Comparison of ENCODE assay signal across 40 cellular contexts in the genomic region with DNA sequence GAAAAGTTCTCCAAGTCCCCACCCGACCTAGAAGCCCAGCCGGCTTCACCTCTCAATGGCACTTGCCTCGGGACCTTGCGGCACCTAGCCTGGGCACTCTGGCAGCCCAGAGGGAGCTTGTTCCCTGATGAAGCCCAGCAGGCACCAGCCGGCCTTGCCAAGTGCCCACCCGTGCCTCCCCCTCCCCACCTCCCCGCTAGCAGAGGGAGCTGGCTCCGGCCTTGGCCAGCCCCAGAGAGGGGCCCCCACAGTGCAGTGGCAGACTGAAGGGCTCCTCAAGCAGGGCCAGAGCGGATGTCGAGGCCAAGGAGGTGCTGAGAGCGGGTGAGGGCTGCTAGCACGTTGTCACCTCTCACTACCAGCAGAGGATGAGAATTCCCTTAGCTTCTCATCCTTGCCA. TPM values are rescaled to one million over a fixed set of nuclear protein-coding genes. Genes with fewer than 3 reads are reported as not detected.
"Had no signal": no experiment of that assay in that cellular context is flagged by ENCODE, and none has a peak within 500 bp of the region (broad histone marks: within the 10 kb centered on the region; RNA-seq: fewer than 3 reads in every experiment).

No MANE protein-coding gene starts in this region.

- FAIRE-seq: astrocyte, bronchial epithelial cell had no signal

- H3K27me3 Mint-ChIP-seq: activated naive CD4-positive, alpha-beta T cell treated with anti-CD3 and anti-CD28 coated beads, Interleukin-2, amount 10 ng/mL, durations not matched to agents 7 days and 5 days; activated naive CD4-positive, alpha-beta T cell treated with anti-CD3 and anti-CD28 coated beads, Interleukin-2, amount 50 U/mL, for 24 hours; activated naive CD8-positive, alpha-beta T cell; activated naive CD8-positive, alpha-beta T cell treated with anti-CD3 and anti-CD28 coated beads for 36 hours; activated naive CD8-positive, alpha-beta T cell treated with anti-CD3 and anti-CD28 coated beads, Interleukin-2, amount 10 ng/mL, durations not matched to agents 7 days and 5 days; activated naive CD8-positive, alpha-beta T cell treated with anti-CD3 and anti-CD28 coated beads, Interleukin-2, amount 50 U/mL, for 24 hours; activated T-cell treated with anti-CD3 and anti-CD28 coated beads, Interleukin-2, amount 50 U/mL, for 24 hours; activated T-helper 17 cell treated with anti-CD3 and anti-CD28 coated beads, Interleukin-2, amount 50 U/mL, for 72 hours; brain; central memory CD8-positive, alpha-beta T cell had no signal

- H3K36me3 Mint-ChIP-seq: activated naive CD4-positive, alpha-beta T cell treated with anti-CD3 and anti-CD28 coated beads, Interleukin-2, amount 10 ng/mL, durations not matched to agents 7 days and 5 days had no signal

- H3K9me3 Mint-ChIP-seq: activated naive CD4-positive, alpha-beta T cell treated with anti-CD3 and anti-CD28 coated beads, Interleukin-2, amount 50 U/mL, for 24 hours; activated naive CD8-positive, alpha-beta T cell treated with anti-CD3 and anti-CD28 coated beads, Interleukin-2, amount 50 U/mL, for 24 hours; activated T-cell treated with anti-CD3 and anti-CD28 coated beads, Interleukin-2, amount 50 U/mL, for 4 hours; central memory CD8-positive, alpha-beta T cell had no signal

- H3K4me1 Mint-ChIP-seq: activated naive CD4-positive, alpha-beta T cell treated with anti-CD3 and anti-CD28 coated beads, Interleukin-2, amount 10 ng/mL, durations not matched to agents 7 days and 5 days; activated naive CD4-positive, alpha-beta T cell treated with anti-CD3 and anti-CD28 coated beads, Interleukin-2, amount 50 U/mL, for 24 hours; activated naive CD8-positive, alpha-beta T cell treated with anti-CD3 and anti-CD28 coated beads for 36 hours; activated naive CD8-positive, alpha-beta T cell treated with anti-CD3 and anti-CD28 coated beads, Interleukin-2, amount 10 ng/mL, durations not matched to agents 7 days and 5 days; activated naive CD8-positive, alpha-beta T cell treated with anti-CD3 and anti-CD28 coated beads, Interleukin-2, amount 50 U/mL, for 24 hours; activated T-helper 17 cell treated with anti-CD3 and anti-CD28 coated beads, Interleukin-2, amount 50 U/mL, for 72 hours; brain; central memory CD8-positive, alpha-beta T cell had no signal

- H3K4me1 ChIP-seq: adrenal gland, ascending aorta, body of pancreas, breast epithelium had no signal

- DNase-seq: activated effector memory CD4-positive, alpha-beta T cell treated with anti-CD3 and anti-CD28 coated beads, Interleukin-2, amount 50 U/mL, for 16 hours; activated effector memory CD4-positive, alpha-beta T cell treated with Interleukin-2 at 50 U/mL for 16 hours; activated gamma-delta T cell; activated gamma-delta T cell treated with Interleukin-2 at 50 U/mL for 16 hours; activated naive CD4-positive, alpha-beta T cell; activated naive CD4-positive, alpha-beta T cell treated with anti-CD3 and anti-CD28 coated beads for 36 hours; activated naive CD4-positive, alpha-beta T cell treated with anti-CD3 and anti-CD28 coated beads, Interleukin-2, amount 10 ng/mL, durations not matched to agents 7 days and 5 days; activated naive CD4-positive, alpha-beta T cell treated with anti-CD3 and anti-CD28 coated beads, Interleukin-2, amount 50 U/mL, for 16 hours; activated naive CD4-positive, alpha-beta T cell treated with Interleukin-2 at 50 U/mL for 16 hours; activated naive CD8-positive, alpha-beta T cell treated with anti-CD3 and anti-CD28 coated beads for 36 hours; activated naive CD8-positive, alpha-beta T cell treated with anti-CD3 and anti-CD28 coated beads, Interleukin-2, amount 10 ng/mL, durations not matched to agents 7 days and 5 days; activated naive CD8-positive, alpha-beta T cell treated with anti-CD3 and anti-CD28 coated beads, Interleukin-2, amount 50 U/mL, for 24 hours; activated T-cell treated with anti-CD3 and anti-CD28 coated beads, Interleukin-2, amount 50 U/mL, for 1 hour; activated T-cell treated with anti-CD3 and anti-CD28 coated beads, Interleukin-2, amount 50 U/mL, for 24 hours; activated T-cell treated with anti-CD3 and anti-CD28 coated beads, Interleukin-2, amount 50 U/mL, for 4 hours; activated T-cell treated with anti-CD3 and anti-CD28 coated beads, Interleukin-2, amount 50 U/mL, for 48 hours; activated T-cell treated with anti-CD3 and anti-CD28 coated beads, Interleukin-2, amount 50 U/mL, for 72 hours; adrenal gland; amniotic stem cell; amygdala; anterior cingulate cortex; aorta; body of pancreas; brain microvascular endothelial cell; caudate nucleus; central memory CD4-positive, alpha-beta T cell; cerebellar nuclear complex had no signal

- H3K9me3 ChIP-seq: adrenal gland, ascending aorta had no signal

- H3K36me3 ChIP-seq: adrenal gland, ascending aorta, brain microvascular endothelial cell, breast epithelium had no signal

- H3K27me3 ChIP-seq: adrenal gland, ascending aorta, body of pancreas, brain microvascular endothelial cell, breast epithelium, cardiac muscle cell had no signal

- H3K27ac ChIP-seq: adrenal gland, ascending aorta, body of pancreas, brain microvascular endothelial cell, breast epithelium, cardiac muscle cell had no signal

- H3K27ac Mint-ChIP-seq: activated naive CD4-positive, alpha-beta T cell treated with anti-CD3 and anti-CD28 coated beads for 36 hours; activated naive CD4-positive, alpha-beta T cell treated with anti-CD3 and anti-CD28 coated beads, Interleukin-2, amount 10 ng/mL, durations not matched to agents 7 days and 5 days; activated naive CD4-positive, alpha-beta T cell treated with anti-CD3 and anti-CD28 coated beads, Interleukin-2, amount 50 U/mL, for 24 hours; activated naive CD4-positive, alpha-beta T cell treated with anti-CD3 and anti-CD28 coated beads, Interleukin-2, amount 50 U/mL, for 72 hours; activated naive CD8-positive, alpha-beta T cell; activated naive CD8-positive, alpha-beta T cell treated with anti-CD3 and anti-CD28 coated beads for 36 hours; activated naive CD8-positive, alpha-beta T cell treated with anti-CD3 and anti-CD28 coated beads, Interleukin-2, amount 10 ng/mL, durations not matched to agents 7 days and 5 days; activated naive CD8-positive, alpha-beta T cell treated with anti-CD3 and anti-CD28 coated beads, Interleukin-2, amount 50 U/mL, for 24 hours; activated T-cell treated with anti-CD3 and anti-CD28 coated beads, Interleukin-2, amount 50 U/mL, for 24 hours; activated T-cell treated with anti-CD3 and anti-CD28 coated beads, Interleukin-2, amount 50 U/mL, for 72 hours; activated T-helper 1 cell treated with anti-CD3 and anti-CD28 coated beads, Interleukin-12 subunit alpha, Interleukin-12 subunit beta, Interleukin-2, Interleukin-4 antibody, amounts not matched to agents 30 ng/mL and 10 ng/mL and 1 ng/mL, durations not matched to agents 14 hours and 24 hours and 36 hours; activated T-helper 17 cell treated with anti-CD3 and anti-CD28 coated beads, Interleukin-2, amount 50 U/mL, for 72 hours; activated T-helper 2 cell treated with anti-CD3 and anti-CD28 coated beads, Interferon-gamma antibody, Interleukin-2, Interleukin-4, amounts not matched to agents 10 μg/mL and 5 μg/mL and 100 μg/mL, durations not matched to agents 14 hours and 24 hours and 36 hours; brain had no signal

- H3K4me3 Mint-ChIP-seq: activated naive CD4-positive, alpha-beta T cell treated with anti-CD3 and anti-CD28 coated beads for 36 hours; activated naive CD4-positive, alpha-beta T cell treated with anti-CD3 and anti-CD28 coated beads, Interleukin-2, amount 10 ng/mL, durations not matched to agents 7 days and 5 days; activated naive CD4-positive, alpha-beta T cell treated with anti-CD3 and anti-CD28 coated beads, Interleukin-2, amount 50 U/mL, for 24 hours; activated naive CD8-positive, alpha-beta T cell; activated naive CD8-positive, alpha-beta T cell treated with anti-CD3 and anti-CD28 coated beads for 36 hours; activated naive CD8-positive, alpha-beta T cell treated with anti-CD3 and anti-CD28 coated beads, Interleukin-2, amount 10 ng/mL, durations not matched to agents 7 days and 5 days; activated naive CD8-positive, alpha-beta T cell treated with anti-CD3 and anti-CD28 coated beads, Interleukin-2, amount 50 U/mL, for 24 hours; activated T-cell treated with anti-CD3 and anti-CD28 coated beads, Interleukin-2, amount 50 U/mL, for 24 hours; activated T-cell treated with anti-CD3 and anti-CD28 coated beads, Interleukin-2, amount 50 U/mL, for 4 hours; activated T-cell treated with anti-CD3 and anti-CD28 coated beads, Interleukin-2, amount 50 U/mL, for 72 hours; activated T-helper 1 cell treated with anti-CD3 and anti-CD28 coated beads, Interleukin-12 subunit alpha, Interleukin-12 subunit beta, Interleukin-2, Interleukin-4 antibody, amounts not matched to agents 30 ng/mL and 10 ng/mL and 1 ng/mL, durations not matched to agents 14 hours and 24 hours and 36 hours; activated T-helper 17 cell treated with anti-CD3 and anti-CD28 coated beads, Interleukin-2, amount 50 U/mL, for 72 hours; brain; central memory CD8-positive, alpha-beta T cell had no signal

- H3K4me3 ChIP-seq: adrenal gland, ascending aorta, body of pancreas, breast epithelium, cardiac muscle cell had no signal

- ATAC-seq: activated naive CD4-positive, alpha-beta T cell treated with anti-CD3 and anti-CD28 coated beads, Interleukin-2, amount 50 U/mL, for 72 hours; activated naive CD8-positive, alpha-beta T cell treated with anti-CD3 and anti-CD28 coated beads, Interleukin-2, amount 50 U/mL, for 24 hours; activated T-cell treated with anti-CD3 and anti-CD28 coated beads, Interleukin-2, amount 50 U/mL, for 4 hours; activated T-cell treated with anti-CD3 and anti-CD28 coated beads, Interleukin-2, amount 50 U/mL, for 72 hours; activated T-helper 17 cell treated with anti-CD3 and anti-CD28 coated beads, Interleukin-2, amount 50 U/mL, for 72 hours; body of pancreas had no signal

RNA-seq across cellular contexts. Expression of gene CAVIN4, which starts 37.6 kb away (rescaled TPM):
- total RNA-seq: activated naive CD4-positive, alpha-beta T cell treated with anti-CD3 and anti-CD28 coated beads for 36 hours; ascending aorta had no signal
